Comparison of ENCODE assay signal across 31 cellular contexts in the genomic region with DNA sequence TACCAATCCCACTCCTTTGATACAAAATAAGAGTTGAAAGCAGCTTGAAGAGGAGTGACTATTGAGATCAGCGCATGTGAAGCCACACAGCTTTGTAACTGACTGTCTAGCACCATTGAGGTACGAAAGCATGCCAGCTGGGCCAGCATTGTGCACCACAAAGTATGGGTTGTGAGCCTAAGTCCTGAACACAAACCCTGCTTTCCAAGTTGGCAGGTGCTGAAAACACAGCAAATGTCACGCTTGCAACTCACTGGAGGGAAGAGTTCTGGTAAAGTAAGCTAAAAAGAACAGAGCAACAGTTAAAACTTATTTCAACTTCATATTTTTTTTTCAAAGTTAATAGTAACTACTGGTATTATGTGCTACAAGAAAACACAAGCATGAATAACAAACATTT. TPM values are rescaled to one million over a fixed set of nuclear protein-coding genes. Genes with fewer than 3 reads are reported as not detected.
DNase-seq lines count a peak whose midpoint lies in the region; ATAC-seq and TF ChIP-seq lines count a peak whose summit lies in the region.
"Had no signal": no experiment of that assay in that cellular context is flagged by ENCODE, and none has a peak within 500 bp of the region (broad histone marks: within the 10 kb centered on the region; RNA-seq: fewer than 3 reads in every experiment).

No MANE protein-coding gene starts in this region.

- no peaks in the 10 kb centered on the region for H3K36me3 Mint-ChIP-seq in activated naive CD4-positive, alpha-beta T cell treated with anti-CD3 and anti-CD28 coated beads, Interleukin-2, amount 50 U/mL, for 24 hours
- no peaks in the 10 kb centered on the region for H3K36me3 Mint-ChIP-seq in immature natural killer cell

- no peaks in the 10 kb centered on the region for H3K9me3 Mint-ChIP-seq in activated naive CD4-positive, alpha-beta T cell treated with anti-CD3 and anti-CD28 coated beads, Interleukin-2, amount 50 U/mL, for 24 hours
- H3K9me3 Mint-ChIP-seq in immature natural killer cell: no peaks in the 10 kb centered on the region
- H3K9me3 Mint-ChIP-seq: memory B cell; naive thymus-derived CD4-positive, alpha-beta T cell; stimulated activated naive CD8-positive, alpha-beta T cell treated with anti-CD3 and anti-CD28 coated beads, Interleukin-15, Interleukin-2, amounts not matched to agents 100 ng/mL and 50 ng/mL, for 24 hours; T-helper 2 cell treated with Interferon-gamma antibody and Interleukin-4, amounts not matched to agents 5 μg/mL and 100 μg/mL, for 36 hours had no signal

- H3K27ac ChIP-seq in RWPE1 (peak overlapping the region; percentile 57), osteoblast (ENCODE audit: low read depth, low read length) (no peak overlapping the region)
- H3K27ac ChIP-seq: BLaER1, heart right ventricle, tibial artery had no signal

- H3K4me3 ChIP-seq in osteoblast (ENCODE audit: insufficient read depth, low read length): no peak overlapping the region
- H3K4me3 ChIP-seq: BLaER1, esophagus squamous epithelium, heart right ventricle, skin epidermis, tibial artery had no signal

- peak overlapping the region; percentile 46 for H3K27ac Mint-ChIP-seq in activated naive CD4-positive, alpha-beta T cell treated with anti-CD3 and anti-CD28 coated beads, Interleukin-2, amount 50 U/mL, for 24 hours
- H3K27ac Mint-ChIP-seq in immature natural killer cell: peak overlapping the region in 3 of 6 donors; percentile 30 to 55 (median 52)

- CTCF ChIA-PET in RWPE1 (lab: Yijun Ruan, JAX): no interaction called here

- H3K27me3 ChIP-seq in osteoblast (ENCODE audit: insufficient read depth, low read length): no peaks in the 10 kb centered on the region
- H3K27me3 ChIP-seq: BLaER1, esophagus squamous epithelium, heart right ventricle, tibial artery had no signal

- H3K4me2 ChIP-seq in osteoblast (ENCODE audit: insufficient read depth, low read length): no peak overlapping the region
- H3K4me2 ChIP-seq: BLaER1 had no signal

- H4K20me1 ChIP-seq in osteoblast (ENCODE audit: insufficient read depth, low read length): no peaks in the 10 kb centered on the region
- H4K20me1 ChIP-seq: BLaER1 had no signal

- POLR2A ChIA-PET in RWPE1 (lab: Yijun Ruan, JAX; ENCODE audit: low non-redundant PET): no interaction called here

- peaks cover 24% of the 10 kb centered on the region for H3K4me1 Mint-ChIP-seq in activated naive CD4-positive, alpha-beta T cell treated with anti-CD3 and anti-CD28 coated beads, Interleukin-2, amount 50 U/mL, for 24 hours
- H3K4me1 Mint-ChIP-seq in immature natural killer cell: peaks cover 14 to 23% of the 10 kb centered on the region in 2 donors

- H3K36me3 ChIP-seq in osteoblast (ENCODE audit: insufficient read depth, low read length): peaks cover 12% of the 10 kb centered on the region

- TF ChIP-seq CTCF in RWPE1 (conservative IDR thresholded peaks at IDR 0.05; ENCODE audit: low read depth) (no peak), osteoblast (IDR thresholded peaks at IDR 0.05; ENCODE audit: extremely low read depth, low read depth, low read length) (no peak)

- peaks cover 10% of the 10 kb centered on the region for H3K4me1 ChIP-seq in osteoblast (ENCODE audit: insufficient read depth, low read length)

- H2AFZ ChIP-seq in osteoblast (ENCODE audit: low read length): no peak overlapping the region

- no peak overlapping the region for H3K4me3 Mint-ChIP-seq in activated naive CD4-positive, alpha-beta T cell treated with anti-CD3 and anti-CD28 coated beads, Interleukin-2, amount 50 U/mL, for 24 hours
- no peak overlapping the region for H3K4me3 Mint-ChIP-seq in immature natural killer cell
- H3K4me3 Mint-ChIP-seq: activated naive CD8-positive, alpha-beta T cell; memory B cell; stimulated activated naive CD8-positive, alpha-beta T cell treated with anti-CD3 and anti-CD28 coated beads, Interleukin-15, Interleukin-2, amounts not matched to agents 100 ng/mL and 50 ng/mL, for 24 hours had no signal

- ATAC-seq in GM19463 (IDR thresholded peaks at IDR 0.05; ENCODE audit: unreplicated experiment): no peak
- ATAC-seq: heart right ventricle; left cardiac atrium; naive thymus-derived CD4-positive, alpha-beta T cell; Right ventricle myocardium inferior had no signal

- no peaks in the 10 kb centered on the region for H3K9me3 ChIP-seq in osteoblast (ENCODE audit: low read depth, low read length)
- H3K9me3 ChIP-seq: BLaER1, esophagus squamous epithelium, heart right ventricle, tibial artery had no signal

- H3K27me3 Mint-ChIP-seq in activated naive CD4-positive, alpha-beta T cell treated with anti-CD3 and anti-CD28 coated beads, Interleukin-2, amount 50 U/mL, for 24 hours: no peaks in the 10 kb centered on the region
- H3K27me3 Mint-ChIP-seq in immature natural killer cell (ENCODE audit: low read depth in 3 of 3): peaks cover 2 to 14% (median 10%) of the 10 kb centered on the region in 3 donors
- H3K27me3 Mint-ChIP-seq: activated naive CD8-positive, alpha-beta T cell; memory B cell; stimulated activated naive CD8-positive, alpha-beta T cell treated with anti-CD3 and anti-CD28 coated beads, Interleukin-15, Interleukin-2, amounts not matched to agents 100 ng/mL and 50 ng/mL, for 24 hours had no signal

- no peak for DNase-seq in activated naive CD4-positive, alpha-beta T cell treated with anti-CD3 and anti-CD28 coated beads, Interleukin-2, amount 50 U/mL, for 16 hours
- no peak for DNase-seq in RWPE1 (ENCODE audit: low spot score)
- DNase-seq in left kidney (ENCODE audit: low read depth, low spot score): peak; percentile 41
- no peak for DNase-seq in immature natural killer cell
- DNase-seq in osteoblast (ENCODE audit: insufficient read length, low spot score, missing footprints): no peak
- DNase-seq in ecto neural progenitor cell (ENCODE audit: low spot score): no peak
- DNase-seq: ACHN; activated CD4-positive, alpha-beta T cell treated with anti-CD3 and anti-CD28 coated beads for 4 hours; aorta; caudate nucleus; DMS153; esophagus squamous epithelium; foreskin melanocyte; H7; heart right ventricle; KG1; left cardiac atrium; naive thymus-derived CD4-positive, alpha-beta T cell; NCI-H1436; NCI-H2107; NCI-H446; tibial artery had no signal

- H3K79me2 ChIP-seq in osteoblast (ENCODE audit: insufficient read depth, low read length): no peaks in the 10 kb centered on the region

RNA-seq across cellular contexts. Expression of a gene that starts 4.0 kb away (rescaled TPM):
- 10 to 100 TPM; 12.1 to 62.1 (median 23.8) TPM for polyA plus RNA-seq in immature natural killer cell
- total RNA-seq in osteoblast: 12.1 and 12.7 TPM in 2 replicates

RNA-seq across cellular contexts. Expression of a gene that starts 43.5 kb away (rescaled TPM):
- polyA plus RNA-seq in immature natural killer cell: 10 to 100 TPM; 15.9 to 24.0 (median 18.5) TPM
- 20.3 and 20.6 TPM in 2 replicates for total RNA-seq in osteoblast

RNA-seq across cellular contexts. Expression of a gene that starts 53.4 kb away (rescaled TPM):
- polyA plus RNA-seq in immature natural killer cell: 10 to 100 TPM in 1 of 3 donors, 1 to 10 TPM in 2; 6.8 to 12.2 (median 8.7) TPM
- total RNA-seq in osteoblast: 13.0 and 13.8 TPM in 2 replicates
